In the genomic region with DNA sequence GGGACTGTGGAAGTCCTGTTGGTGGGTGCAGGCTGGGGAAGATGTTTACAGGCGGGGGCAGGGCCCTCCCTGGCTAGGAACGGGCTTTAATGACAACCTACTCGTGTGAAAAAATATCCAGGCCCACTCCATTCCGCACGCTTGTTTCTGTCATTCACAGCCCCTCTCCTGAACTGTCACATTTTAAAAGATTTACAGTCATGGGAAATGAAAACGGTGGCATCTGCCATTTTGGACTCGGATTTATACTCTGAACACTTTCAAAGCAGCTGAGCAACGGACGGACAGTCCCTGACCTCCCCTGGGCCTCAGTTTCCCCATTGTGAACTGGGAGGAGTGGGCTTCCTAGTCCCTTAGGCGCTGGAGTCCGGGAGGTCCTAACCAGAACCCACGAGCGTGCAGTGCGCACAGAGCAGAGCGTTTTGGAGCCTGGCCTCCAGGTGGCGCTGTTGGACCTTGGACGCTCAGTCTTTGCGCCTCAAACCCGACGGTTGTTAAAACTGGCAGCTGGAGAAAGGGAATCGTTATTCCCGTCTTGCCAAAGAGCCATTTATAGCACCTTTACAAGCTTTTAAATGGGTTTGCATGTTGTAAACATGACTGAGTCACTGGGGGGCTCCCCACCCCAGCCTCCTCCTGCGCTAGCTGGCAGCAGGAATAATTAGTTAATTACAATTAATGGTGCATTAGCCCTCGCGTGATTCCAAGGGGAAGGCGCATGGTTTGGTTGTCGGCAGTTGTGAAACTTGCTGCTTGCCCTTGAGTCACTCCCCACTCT, we compare ENCODE assay signal across 8 cellular contexts.
DNase-seq lines count a peak whose midpoint lies in the region; ATAC-seq and TF ChIP-seq lines count a peak whose summit lies in the region.

No MANE protein-coding gene starts in this region.

- WGBS in ovary, 3 donors, result 25 to 30% (median 27%) methylated on average over 27 of the region's 27 CpGs

- H3K4me1 ChIP-seq in ovary (ENCODE audit: insufficient read depth) (no peaks in the 10 kb centered on the region), tibial artery (peaks cover 0 to 3% (median 0%) of the 10 kb centered on the region in 4 donors)

- TF ChIP-seq POLR2A in ovary (IDR thresholded peaks at IDR 0.05), result no peak

- intact Hi-C loops in ovary (cut with DNase I) (loop anchor here in 2 of 4 donors (2.0 to 10.0 kb wide), 2 partner anchors 57 to 399 kb away; a partner anchor contains a TSS), tibial artery (cut with DNase I; ENCODE audit: low total_unique reads) (no loop called here)

- no peak overlapping the region for H3K27ac ChIP-seq in ovary
- H3K27ac ChIP-seq in tibial artery, result no peak overlapping the region

- DNase-seq in DMS153 treated with DMSO at 0.1 percent for 48 hours (lab: John Stamatoyannopoulos, UW; ENCODE audit: unreplicated experiment), result peak; percentile 82
- peak; percentile 66 for DNase-seq in LNCaP clone FGC (ENCODE audit: low read depth)
- peak; percentile 65 for DNase-seq in SHP77 treated with DMSO at 0.1 percent for 48 hours (lab: John Stamatoyannopoulos, UW)
- DNase-seq in activated effector memory CD4-positive, alpha-beta T cell treated with anti-CD3 and anti-CD28 coated beads, Interleukin-2, amount 50 U/mL, for 16 hours, result peak; percentile 90
- peak; percentile 65 for DNase-seq in germinal center (ENCODE audit: low spot score)
- DNase-seq in ovary, result peak; percentile 71 to 89 (median 86)
- peak; percentile 72 to 84 for DNase-seq in tibial artery

- no peak for TF ChIP-seq EP300 in ovary (IDR thresholded peaks at IDR 0.05)

- H3K36me3 ChIP-seq in ovary, result no peaks in the 10 kb centered on the region
- H3K36me3 ChIP-seq in tibial artery, result peaks cover 0 to 15% (median 0%) of the 10 kb centered on the region in 3 donors

- H3K27me3 ChIP-seq in ovary, result no peaks in the 10 kb centered on the region
- peaks cover 0 to 20% of the 10 kb centered on the region in 2 donors for H3K27me3 ChIP-seq in tibial artery

- ATAC-seq in HG03039 (IDR thresholded peaks at IDR 0.05; ENCODE audit: unreplicated experiment), result no peak

- H3K9me3 ChIP-seq in ovary (no peaks in the 10 kb centered on the region), tibial artery (no peaks in the 10 kb centered on the region)

- H3K4me3 ChIP-seq in LNCaP clone FGC (ENCODE audit: low read depth, low read length), result peak overlapping the region; percentile 17
- H3K4me3 ChIP-seq in ovary, result no peak overlapping the region
- H3K4me3 ChIP-seq in tibial artery, result no peak overlapping the region

- peak; percentile 94 for TF ChIP-seq CTCF in LNCaP clone FGC (IDR thresholded peaks at IDR 0.05; ENCODE audit: control insufficient read depth, extremely low read depth, insufficient read depth)
- TF ChIP-seq CTCF in ovary (IDR thresholded peaks at IDR 0.05), result peak; percentile 78 to 82 (median 80)
- TF ChIP-seq CTCF in tibial artery (IDR thresholded peaks at IDR 0.05), result peak; percentile 79 to 89
